ENCODE assay signal across 16 cellular contexts in genomic region chr13:87975035-87975434, GRCh38.
"Had no signal": no experiment of that assay in that cellular context is flagged by ENCODE, and none has a peak within 500 bp of the region (broad histone marks: within the 10 kb centered on the region; RNA-seq: fewer than 3 reads in every experiment).

No MANE protein-coding gene starts in this region.

- DNase-seq: activated CD4-positive, alpha-beta memory T cell treated with anti-CD3 and anti-CD28 coated beads for 36 hours; activated CD4-positive, alpha-beta T cell treated with anti-CD3 and anti-CD28 coated beads for 1 hour; activated gamma-delta T cell; activated naive CD8-positive, alpha-beta T cell treated with anti-CD3 and anti-CD28 coated beads, Interleukin-2, amount 10 ng/mL, durations not matched to agents 7 days and 5 days; activated T-cell treated with anti-CD3 and anti-CD28 coated beads, Interleukin-2, amount 50 U/mL, for 4 hours; caudate nucleus; cortex of kidney; effector CD8-positive, alpha-beta T cell; immature natural killer cell; left lung; nephron progenitor cell; stimulated activated CD4-positive, alpha-beta T cell treated with anti-CD3 and anti-CD28 coated beads, Interleukin-15, amount 100 ng/mL, for 24 hours; stimulated activated CD4-positive, alpha-beta T cell treated with anti-CD3 and anti-CD28 coated beads, Interleukin-4, amount 100 ng/mL, for 24 hours; SW 1271; testis had no signal

- H3K4me3 ChIP-seq: ascending aorta, left lung, testis had no signal

- ATAC-seq: activated T-cell treated with anti-CD3 and anti-CD28 coated beads, Interleukin-2, amount 50 U/mL, for 4 hours; left lung had no signal
